Comparison of ENCODE assay signal across 31 cellular contexts in genomic region chr2:217475101-217475500, GRCh38.
"Had no signal": no experiment of that assay in that cellular context is flagged by ENCODE, and none has a peak within 500 bp of the region (broad histone marks: within the 10 kb centered on the region; RNA-seq: fewer than 3 reads in every experiment).

No MANE protein-coding gene starts in this region.

- FAIRE-seq: islet of Langerhans, kidney, urothelium cell line had no signal

- H3K4me2 ChIP-seq: neural progenitor cell had no signal

- DNase-seq: hypothalamus; immature natural killer cell; kidney; left colon; left lung; lower lobe of right lung; mammary epithelial cell; mesenchymal stem cell; naive thymus-derived CD8-positive, alpha-beta T cell; nephron progenitor cell; occipital lobe; ovary; right lobe of liver; stimulated activated CD4-positive, alpha-beta T cell treated with anti-CD3 and anti-CD28 coated beads, Interleukin-12 subunit alpha, Interleukin-12 subunit beta, amount 100 ng/mL, for 4 hours; stimulated activated CD4-positive, alpha-beta T cell treated with anti-CD3 and anti-CD28 coated beads, Interleukin-15, amount 100 ng/mL, for 24 hours; stimulated activated CD4-positive, alpha-beta T cell treated with anti-CD3 and anti-CD28 coated beads, Interleukin-2, amount 100 ng/mL, for 24 hours; stimulated activated CD4-positive, alpha-beta T cell treated with anti-CD3 and anti-CD28 coated beads, Interleukin-4, amount 100 ng/mL, for 1 hour; stimulated activated naive B cell treated with anti-CD40 and anti-IgM and Interleukin-4, amounts not matched to agents 10 μg/mL and 1 μg/mL and 100 μg/mL, for 72 hours; stimulated activated naive CD8-positive, alpha-beta T cell treated with anti-CD3 and anti-CD28 coated beads, Interleukin-15, Interleukin-2, amounts not matched to agents 100 U/mL and 50 U/mL, for 24 hours; stomach; testis; tibial artery; trophoblast cell; upper lobe of right lung had no signal

- H3K27ac Mint-ChIP-seq: immature natural killer cell; naive thymus-derived CD8-positive, alpha-beta T cell; nephron progenitor cell; neural progenitor cell; stimulated activated naive B cell treated with anti-CD40 and anti-IgM and Interleukin-4, amounts not matched to agents 10 μg/mL and 1 μg/mL and 100 μg/mL, for 72 hours had no signal

- H3K27ac ChIP-seq: left lung, lower lobe of right lung, neural progenitor cell, neutrophil, ovary, right atrium auricular region, right lobe of liver, skin epidermis, stomach, testis, tibial artery, upper lobe of right lung had no signal

- H3K4me3 Mint-ChIP-seq: immature natural killer cell; naive thymus-derived CD8-positive, alpha-beta T cell; nephron progenitor cell; neural progenitor cell; stimulated activated naive B cell treated with anti-CD40 and anti-IgM and Interleukin-4, amounts not matched to agents 10 μg/mL and 1 μg/mL and 100 μg/mL, for 72 hours had no signal

- H3K9ac ChIP-seq: neural progenitor cell had no signal

- H3K4me1 ChIP-seq: left lung, lower lobe of right lung, right atrium auricular region, right lobe of liver, stomach, tibial artery, upper lobe of right lung had no signal

- H3K36me3 ChIP-seq: left lung, lower lobe of right lung, neural progenitor cell, neutrophil, ovary, right atrium auricular region, right lobe of liver, stomach, tibial artery, upper lobe of right lung had no signal

- H2AFZ ChIP-seq: neural progenitor cell had no signal

- ATAC-seq: left colon; left lung; lower lobe of right lung; naive thymus-derived CD8-positive, alpha-beta T cell; right lobe of liver; stimulated activated naive B cell treated with anti-CD40 and anti-IgM and Interleukin-4, amounts not matched to agents 10 μg/mL and 1 μg/mL and 100 μg/mL, for 72 hours; stimulated activated naive CD8-positive, alpha-beta T cell treated with anti-CD3 and anti-CD28 coated beads, Interleukin-15, Interleukin-2, amounts not matched to agents 100 U/mL and 50 U/mL, for 24 hours; upper lobe of right lung had no signal

- H3K4me1 Mint-ChIP-seq: immature natural killer cell; naive thymus-derived CD8-positive, alpha-beta T cell; stimulated activated naive B cell treated with anti-CD40 and anti-IgM and Interleukin-4, amounts not matched to agents 10 μg/mL and 1 μg/mL and 100 μg/mL, for 72 hours had no signal

- H3K4me3 ChIP-seq: left lung, lower lobe of right lung, neural progenitor cell, ovary, right atrium auricular region, right lobe of liver, skin epidermis, stomach, testis, tibial artery, upper lobe of right lung had no signal

- H3K27me3 Mint-ChIP-seq: progenitor cell of endocrine pancreas had no signal

- H3K27me3 ChIP-seq: left lung, neural progenitor cell, neutrophil, ovary, right atrium auricular region, right lobe of liver, stomach, testis, tibial artery, upper lobe of right lung had no signal

- H3K9me3 Mint-ChIP-seq: immature natural killer cell; naive thymus-derived CD8-positive, alpha-beta T cell; nephron progenitor cell; neural progenitor cell had no signal

- H3K9me3 ChIP-seq: left lung, lower lobe of right lung, neutrophil, ovary, right atrium auricular region, right lobe of liver, stomach, testis, tibial artery, upper lobe of right lung had no signal

- H3K36me3 Mint-ChIP-seq: neural progenitor cell; stimulated activated naive B cell treated with anti-CD40 and anti-IgM and Interleukin-4, amounts not matched to agents 10 μg/mL and 1 μg/mL and 100 μg/mL, for 72 hours had no signal
